8 cellular contexts compared by ENCODE assay signal in genomic region chr9:26946753-26947727, GRCh38.
A peak's percentile ranks its signal among the peaks of the same experiment; 100 is the strongest.
DNase-seq lines count a peak whose midpoint lies in the region; ATAC-seq and TF ChIP-seq lines count a peak whose summit lies in the region.

TSS of gene PLAA (minus strand) at chr9:26947242. CDS start at chr9:26947045, 197 bp downstream.

- H3K27me3 ChIP-seq in layer of hippocampus (ENCODE audit: control insufficient read depth, insufficient read depth, low read length), result no peaks in the 10 kb centered on the region

- H3K27ac ChIP-seq in cingulate gyrus (ENCODE audit: low read depth, low read length) (peak within 1 kb of the TSS; percentile 98), layer of hippocampus (ENCODE audit: low read depth, low read length) (peak within 1 kb of the TSS; percentile 99)

- ATAC-seq in GM19023 (IDR thresholded peaks at IDR 0.05; ENCODE audit: unreplicated experiment), result peak; percentile 99
- ATAC-seq in HG03280 (IDR thresholded peaks at IDR 0.05; ENCODE audit: unreplicated experiment), result peak; percentile 98

- DNase-seq in AG09319 (ENCODE audit: extremely low read depth, low read depth) (peak; percentile 60), NCI-H345 treated with DMSO at 0.1 percent for 48 hours (lab: John Stamatoyannopoulos, UW; ENCODE audit: unreplicated experiment) (peak; percentile 96)
- peak; percentile 79 to 83 for DNase-seq in activated CD4-positive, alpha-beta T cell treated with anti-CD3 and anti-CD28 coated beads for 4 hours
- DNase-seq in stimulated activated CD4-positive, alpha-beta T cell treated with anti-CD3 and anti-CD28 coated beads, Interleukin-1b, Interleukin-23, amount 100 ng/mL, for 4 hours (ENCODE audit: low read depth in 2 of 2), result peak; percentile 67 to 72

- TF ChIP-seq CTCF in AG09319 (IDR thresholded peaks at IDR 0.05; ENCODE audit: low read depth, low read length), result no peak

Comparison
In these comparisons a context has a peak if more than half of its experiments do, and no peak if none do; other contexts are left out.
1. Peak in every context shown above with its lines: DNase-seq, ATAC-seq and H3K27ac ChIP-seq.